Comparison of ENCODE assay signal across 8 cellular contexts in the genomic region with DNA sequence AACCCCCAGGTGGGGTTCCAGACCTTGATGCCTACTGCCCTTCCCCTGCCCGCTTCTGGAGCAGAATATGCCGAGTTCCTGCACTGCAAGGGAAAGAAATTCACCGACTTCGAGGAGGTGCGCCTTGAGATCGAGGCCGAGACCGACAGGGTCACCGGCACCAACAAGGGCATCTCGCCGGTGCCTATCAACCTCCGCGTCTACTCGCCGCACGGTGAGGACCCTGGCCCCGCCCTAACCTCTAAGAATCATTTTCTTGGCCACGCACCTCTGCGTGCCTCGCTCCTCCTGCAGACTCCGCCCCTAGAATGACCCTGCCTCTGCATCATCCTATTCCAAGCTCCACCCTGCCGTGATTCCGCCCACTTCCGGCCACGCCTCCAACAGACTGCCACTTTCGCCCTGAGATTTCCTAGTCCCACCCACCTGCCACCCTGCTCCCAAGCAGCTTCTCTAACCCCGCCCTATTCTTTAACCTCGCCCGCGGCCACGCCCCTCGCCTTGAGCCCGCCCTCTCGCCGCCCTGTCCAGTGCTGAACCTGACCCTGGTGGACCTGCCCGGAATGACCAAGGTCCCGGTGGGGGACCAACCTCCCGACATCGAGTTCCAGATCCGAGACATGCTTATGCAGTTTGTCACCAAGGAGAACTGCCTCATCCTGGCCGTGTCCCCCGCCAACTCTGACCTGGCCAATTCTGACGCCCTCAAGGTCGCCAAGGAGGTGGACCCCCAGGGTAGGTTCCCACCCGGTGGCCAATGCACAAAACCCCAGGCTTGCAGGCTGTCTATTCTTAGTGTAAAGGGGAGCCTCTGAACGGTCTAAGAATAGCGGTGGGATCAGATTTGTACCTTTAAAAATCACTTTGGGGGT. TPM values are rescaled to one million over a fixed set of nuclear protein-coding genes. Genes with fewer than 3 reads are reported as not detected.
DNase-seq lines count a peak whose midpoint lies in the region; ATAC-seq, FAIRE-seq and TF ChIP-seq lines count a peak whose summit lies in the region.

No MANE protein-coding gene starts in this region.

- ATAC-seq in GM19468 (IDR thresholded peaks at IDR 0.05; ENCODE audit: extremely low read depth, unreplicated experiment), result peak; percentile 71

- peak overlapping the region; percentile 46 for H3K4me3 ChIP-seq in HUES6 (ENCODE audit: low read depth, low read length)
- H3K4me3 ChIP-seq in astrocyte (ENCODE audit: insufficient read depth, low read depth, low read length), result peak overlapping the region; percentile 29
- no peak overlapping the region for H3K4me3 ChIP-seq in hepatocyte

- H4K20me1 ChIP-seq in astrocyte (ENCODE audit: insufficient read depth, low read length), result no peaks in the 10 kb centered on the region
- no peaks in the 10 kb centered on the region for H4K20me1 ChIP-seq in hepatocyte (ENCODE audit: insufficient read depth, poor library complexity, severe bottlenecking)

- H3K9me3 ChIP-seq in HUES6 (ENCODE audit: control insufficient read depth, insufficient read depth, low read depth, low read length), result no peaks in the 10 kb centered on the region
- no peaks in the 10 kb centered on the region for H3K9me3 ChIP-seq in astrocyte (ENCODE audit: insufficient read depth, low read depth, low read length)
- H3K9me3 ChIP-seq in hepatocyte (ENCODE audit: low read depth), result no peaks in the 10 kb centered on the region

- H2AFZ ChIP-seq in astrocyte (ENCODE audit: low read depth, low read length) (peak overlapping the region; percentile 59), hepatocyte (no peak overlapping the region)

- H3K36me3 Mint-ChIP-seq in astrocyte (ENCODE audit: low read depth, unreplicated experiment), result peaks cover 21% of the 10 kb centered on the region

- no peaks in the 10 kb centered on the region for H3K9me3 Mint-ChIP-seq in astrocyte (ENCODE audit: unreplicated experiment)

- H3K27me3 Mint-ChIP-seq in astrocyte (ENCODE audit: low read depth, unreplicated experiment), result no peaks in the 10 kb centered on the region

- DNase-seq in CD1c-positive myeloid dendritic cell (ENCODE audit: extremely low spot score) (peak; percentile 95), T-helper 2 cell (peak; percentile 74 to 94 (median 84)), astrocyte (ENCODE audit: low read depth) (peak; percentile 83), hepatocyte (ENCODE audit: low spot score) (peak; percentile 94), renal cortical epithelial cell (ENCODE audit: low read depth) (peak; percentile 95), DMS79 (lab: John Stamatoyannopoulos, UW) (no peak)

- 40% methylated on average over 42 of the region's 47 CpGs for WGBS in hepatocyte (ENCODE audit: low lambda C conversion rate, missing lambda C conversion rate)

- H3K4me1 ChIP-seq in HUES6 (ENCODE audit: control insufficient read depth, insufficient read depth, low read length) (peaks cover 18% of the 10 kb centered on the region; the same call in 1 of the 2 replicates), astrocyte (ENCODE audit: insufficient read depth, low read length) (peaks cover 35% of the 10 kb centered on the region), hepatocyte (ENCODE audit: insufficient read depth) (peaks cover 10% of the 10 kb centered on the region)

- peak overlapping the region; percentile 85 for H3K4me2 ChIP-seq in astrocyte (ENCODE audit: low read length)
- peak overlapping the region; percentile 69 for H3K4me2 ChIP-seq in hepatocyte

- H3K27me3 ChIP-seq in HUES6 (ENCODE audit: control insufficient read depth, insufficient read depth, low read length) (no peaks in the 10 kb centered on the region), astrocyte (ENCODE audit: insufficient read depth, low read length) (no peaks in the 10 kb centered on the region), hepatocyte (no peaks in the 10 kb centered on the region)

- H3K9ac ChIP-seq in HUES6 (ENCODE audit: low read length), result no peak overlapping the region
- peak overlapping the region; percentile 49 for H3K9ac ChIP-seq in astrocyte (ENCODE audit: low read length)

- TF ChIP-seq CTCF in astrocyte (IDR thresholded peaks at IDR 0.05; ENCODE audit: insufficient read depth, low read depth, low read length) (no peak), hepatocyte (IDR thresholded peaks at IDR 0.05; ENCODE audit: poor library complexity) (no peak)

- FAIRE-seq in astrocyte (lab: Jason Lieb, UNC), result no peak

- H3K36me3 ChIP-seq in HUES6 (ENCODE audit: control insufficient read depth, insufficient read depth, low read length) (peaks cover 31% of the 10 kb centered on the region), astrocyte (ENCODE audit: insufficient read depth, low read length) (no peaks in the 10 kb centered on the region), hepatocyte (replicated peaks; ENCODE audit: insufficient read depth, low read depth) (no peaks in the 10 kb centered on the region)

- H3K27ac Mint-ChIP-seq in astrocyte (ENCODE audit: unreplicated experiment), result peak overlapping the region; percentile 44

- H3K4me1 Mint-ChIP-seq in astrocyte (ENCODE audit: low read depth, unreplicated experiment), result peaks cover 18% of the 10 kb centered on the region

- H3K79me2 ChIP-seq in astrocyte (ENCODE audit: insufficient read depth, low read length) (no peaks in the 10 kb centered on the region), hepatocyte (no peaks in the 10 kb centered on the region)

- H3K9me2 ChIP-seq in hepatocyte (replicated peaks; ENCODE audit: insufficient read depth), result no peaks in the 10 kb centered on the region

- H3K4me3 Mint-ChIP-seq in astrocyte (ENCODE audit: unreplicated experiment), result peak overlapping the region; percentile 62

- H3K27ac ChIP-seq in HUES6 (ENCODE audit: low read depth, low read length) (no peak overlapping the region), astrocyte (ENCODE audit: low read depth, low read length) (no peak overlapping the region), hepatocyte (peak overlapping the region; percentile 32)

RNA-seq across cellular contexts. Expression of a gene that starts 15.6 kb away (rescaled TPM):
- total RNA-seq in astrocyte (29.7 and 37.6 TPM in 2 replicates), hepatocyte (13.4 and 14.4 TPM in 2 replicates), renal cortical epithelial cell (9.2 and 33.5 TPM in 2 replicates)
- polyA plus RNA-seq in hepatocyte, result 37.2 and 40.6 TPM in 2 replicates

RNA-seq across cellular contexts. Expression of a gene that starts 27.4 kb away (rescaled TPM):
- total RNA-seq in astrocyte (110 and 117 TPM in 2 replicates), hepatocyte (31.0 and 31.1 TPM in 2 replicates), renal cortical epithelial cell (10.9 and 38.1 TPM in 2 replicates)
- 85.6 and 91.0 TPM in 2 replicates for polyA plus RNA-seq in hepatocyte

RNA-seq across cellular contexts. Expression of a gene that starts 57.1 kb away (rescaled TPM):
- total RNA-seq in astrocyte, result 105 and 117 TPM in 2 replicates
- 76.4 and 79.9 TPM in 2 replicates for total RNA-seq in hepatocyte
- 37.6 and 59.2 TPM in 2 replicates for polyA plus RNA-seq in hepatocyte
- total RNA-seq in renal cortical epithelial cell, result 47.9 and 89.6 TPM in 2 replicates

RNA-seq across cellular contexts. Expression of a gene that starts 57.3 kb away (rescaled TPM):
- total RNA-seq in astrocyte (29.2 and 30.8 TPM in 2 replicates), hepatocyte (29.0 and 33.0 TPM in 2 replicates), renal cortical epithelial cell (15.5 and 22.6 TPM in 2 replicates)
- 55.7 and 58.4 TPM in 2 replicates for polyA plus RNA-seq in hepatocyte

RNA-seq across cellular contexts. Expression of a gene that starts 58.7 kb away (rescaled TPM):
- total RNA-seq in astrocyte (47.3 and 56.6 TPM in 2 replicates), hepatocyte (88.1 and 102 TPM in 2 replicates), renal cortical epithelial cell (60.3 and 79.9 TPM in 2 replicates)
- polyA plus RNA-seq in hepatocyte, result 86.6 and 92.6 TPM in 2 replicates
